Comparison of ENCODE assay signal across 29 cellular contexts in the genomic region with DNA sequence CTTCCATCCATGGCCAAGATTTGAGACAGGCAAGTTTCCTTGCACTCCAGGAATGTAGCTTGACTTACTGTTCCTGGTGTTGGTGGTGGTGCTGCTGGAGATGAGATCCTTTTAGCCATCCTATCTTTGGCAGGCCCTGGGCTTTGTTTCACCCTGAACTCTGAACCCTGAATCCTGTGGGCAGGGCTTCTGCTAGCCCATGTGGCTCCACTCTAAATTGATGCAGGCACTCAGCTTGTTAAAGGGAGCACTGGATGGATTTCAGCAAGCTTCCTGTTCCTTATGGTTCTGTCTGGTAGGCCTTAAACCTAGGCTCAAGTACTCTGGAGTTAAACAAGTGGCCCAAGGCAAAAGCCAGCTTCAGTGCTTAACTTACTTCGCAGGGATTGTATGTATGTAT.
"Had no signal": no experiment of that assay in that cellular context is flagged by ENCODE, and none has a peak within 500 bp of the region (broad histone marks: within the 10 kb centered on the region; RNA-seq: fewer than 3 reads in every experiment).

No MANE protein-coding gene starts in this region.

- ATAC-seq: activated CD4-positive, CD25-positive, alpha-beta regulatory T cell treated with anti-CD3 and anti-CD28 coated beads, Interleukin-2, amount 50 U/mL, for 24 hours; activated CD8-positive, alpha-beta T cell treated with anti-CD3 and anti-CD28 coated beads for 36 hours; activated T-cell treated with anti-CD3 and anti-CD28 coated beads, Interleukin-2, amount 50 U/mL, for 4 hours; activated T-helper 17 cell treated with anti-CD3 and anti-CD28 coated beads, Interleukin-2, amount 50 U/mL, for 72 hours; esophagus mucosa; T-helper 17 cell had no signal

- H3K27me3 ChIP-seq: brain microvascular endothelial cell, dorsolateral prefrontal cortex had no signal

- DNase-seq: activated B cell treated with CpG ODN at 0.5 μM for 24 hours; activated CD4-positive, alpha-beta T cell treated with anti-CD3 and anti-CD28 coated beads for 48 hours; activated CD4-positive, alpha-beta T cell treated with anti-CD3 and anti-CD28 coated beads, Interleukin-2, amount 50 U/mL, for 1 hour; activated CD4-positive, alpha-beta T cell treated with anti-CD3 and anti-CD28 coated beads, Interleukin-2, amount 50 U/mL, for 48 hours; activated CD8-positive, alpha-beta memory T cell treated with anti-CD3 and anti-CD28 coated beads for 24 hours; activated CD8-positive, alpha-beta T cell treated with anti-CD3 and anti-CD28 coated beads for 36 hours; activated effector memory CD4-positive, alpha-beta T cell treated with Interleukin-2 at 50 U/mL for 16 hours; activated gamma-delta T cell treated with Interleukin-2 at 50 U/mL for 16 hours; activated naive CD4-positive, alpha-beta T cell treated with anti-CD3 and anti-CD28 coated beads, Interleukin-2, amount 50 U/mL, for 16 hours; activated naive CD4-positive, alpha-beta T cell treated with Interleukin-2 at 50 U/mL for 16 hours; activated T-cell treated with anti-CD3 and anti-CD28 coated beads, Interleukin-2, amount 50 U/mL, for 4 hours; amniotic stem cell; anterior cingulate cortex; brain microvascular endothelial cell; dorsolateral prefrontal cortex; effector memory CD4-positive, alpha-beta T cell; endodermal cell; foreskin fibroblast; T-helper 1 cell; T-helper 17 cell; T1000; WERI-Rb-1 had no signal

- FAIRE-seq: astrocyte, bronchial epithelial cell, frontal cortex had no signal

- H3K4me3 ChIP-seq: coronary artery, dorsolateral prefrontal cortex had no signal

- H3K36me3 ChIP-seq: brain microvascular endothelial cell, WERI-Rb-1 had no signal

- H3K27ac ChIP-seq: brain microvascular endothelial cell, coronary artery, dorsolateral prefrontal cortex, WERI-Rb-1 had no signal
